Comparison of ENCODE assay signal across 8 cellular contexts in the genomic region with DNA sequence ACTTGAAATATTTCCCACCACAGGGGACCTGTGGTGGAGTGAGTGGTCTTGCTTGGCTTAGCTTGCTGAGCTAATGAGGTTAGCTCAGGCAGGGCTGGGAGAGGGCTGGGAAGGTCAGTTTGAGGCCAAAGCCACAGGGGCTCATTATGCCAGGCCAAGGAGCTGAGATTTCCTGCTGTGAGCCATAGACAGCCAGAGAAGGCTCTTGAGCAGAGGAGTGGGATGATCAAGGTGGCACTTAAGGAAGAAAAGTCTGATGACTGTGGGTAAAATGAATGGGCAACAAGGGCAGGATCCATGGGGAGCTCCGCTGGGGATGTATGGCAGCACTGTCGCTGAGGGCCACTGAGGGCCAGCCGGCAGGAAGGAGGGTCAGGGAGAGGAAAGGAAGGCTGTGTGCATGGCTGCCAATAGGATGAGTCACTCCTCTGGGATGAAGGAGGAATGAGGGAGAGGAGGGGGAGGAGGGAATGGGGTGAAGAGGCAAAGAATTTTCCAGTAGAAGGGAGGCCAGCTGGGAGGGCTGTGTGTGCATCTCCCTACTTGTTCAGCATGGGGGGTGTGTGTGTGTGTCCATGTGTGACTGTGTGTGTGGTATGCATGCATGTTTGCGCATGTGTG. TPM values are rescaled to one million over a fixed set of nuclear protein-coding genes. Genes with fewer than 3 reads are reported as not detected.
A peak's percentile ranks its signal among the peaks of the same experiment; 100 is the strongest.
DNase-seq lines count a peak whose midpoint lies in the region; ATAC-seq and TF ChIP-seq lines count a peak whose summit lies in the region.

No MANE protein-coding gene starts in this region.

- H3K4me1 Mint-ChIP-seq in CD4-positive, alpha-beta T cell (ENCODE audit: low read depth): no peaks in the 10 kb centered on the region

- ATAC-seq in CD4-positive, alpha-beta T cell (ENCODE audit: poor library complexity): no peak

- H3K9me3 Mint-ChIP-seq in CD4-positive, alpha-beta T cell: no peaks in the 10 kb centered on the region

- no peak for TF ChIP-seq POLR2A in ovary (IDR thresholded peaks at IDR 0.05)

- no peak overlapping the region for H3K27ac ChIP-seq in ovary
- H3K27ac ChIP-seq in CD4-positive, alpha-beta T cell (ENCODE audit: low read depth, low read length): no peak overlapping the region

- CTCF ChIA-PET in CD4-positive, alpha-beta T cell (lab: Charles Lee): no interaction called here

- DNase-seq in D341Med (ENCODE audit: low spot score) (peak; percentile 15), SK-MEL-5 (ENCODE audit: low read depth, low spot score) (peak; percentile 42), glomerular visceral epithelial cell (ENCODE audit: extremely low spot score) (peak; percentile 94), ovary (peak; percentile 52 to 64 (median 61)), NCI-H1105 treated with DMSO at 0.1 percent for 48 hours (lab: John Stamatoyannopoulos, UW) (no peak)
- no peak for DNase-seq in activated naive CD4-positive, alpha-beta T cell (lab: John Stamatoyannopoulos, UW)
- DNase-seq in stimulated activated naive CD4-positive, alpha-beta T cell treated with Interleukin-2 at 50 U/mL for 16 hours (lab: John Stamatoyannopoulos, UW): no peak
- no peak for DNase-seq in CD4-positive, alpha-beta T cell

- H3K4me3 Mint-ChIP-seq in CD4-positive, alpha-beta T cell: no peak overlapping the region

- H3K9me3 ChIP-seq in ovary: no peaks in the 10 kb centered on the region
- no peaks in the 10 kb centered on the region for H3K9me3 ChIP-seq in CD4-positive, alpha-beta T cell (ENCODE audit: control insufficient read depth, low read length)

- no peaks in the 10 kb centered on the region for H3K36me3 Mint-ChIP-seq in CD4-positive, alpha-beta T cell (ENCODE audit: low read depth)

- no peak overlapping the region for H3K4me3 ChIP-seq in ovary

- H3K36me3 ChIP-seq in ovary: no peaks in the 10 kb centered on the region

- peaks cover 21% of the 10 kb centered on the region for H3K27me3 Mint-ChIP-seq in CD4-positive, alpha-beta T cell

- TF ChIP-seq CTCF in ovary (IDR thresholded peaks at IDR 0.05): no peak
- TF ChIP-seq CTCF in CD4-positive, alpha-beta T cell (IDR thresholded peaks at IDR 0.05): no peak

- intact Hi-C loops in ovary (cut with DNase I): no loop called here
- intact Hi-C loops in CD4-positive, alpha-beta T cell (cut with DNase I, micrococcal nuclease): no loop called here

- H3K4me1 ChIP-seq in ovary (ENCODE audit: insufficient read depth): peaks cover 5% of the 10 kb centered on the region

- no peak for TF ChIP-seq EP300 in ovary (IDR thresholded peaks at IDR 0.05)

- no peak overlapping the region for H3K27ac Mint-ChIP-seq in CD4-positive, alpha-beta T cell

- in situ Hi-C loops in SK-MEL-5 (cut with HindIII; ENCODE audit: low pct_unique_long_range_greater_than_20kb, low sequenced_read_pairs): no loop called here

- 28 to 32% (median 31%) methylated on average over 4 of the region's 4 CpGs for whole genome bisulfite sequencing in ovary, 3 donors

- POLR2A ChIA-PET in CD4-positive, alpha-beta T cell (lab: Charles Lee): no interaction called here

- no peaks in the 10 kb centered on the region for H3K27me3 ChIP-seq in ovary
- no peaks in the 10 kb centered on the region for H3K27me3 ChIP-seq in CD4-positive, alpha-beta T cell (ENCODE audit: control insufficient read depth, insufficient read depth, low read length)

RNA-seq across cellular contexts. Expression of a gene that starts 18.7 kb away (rescaled TPM):
- not detected in 2 replicates for total RNA-seq in SK-MEL-5 (2014; rRNA removed; shearing (Covaris generic))
- polyA plus RNA-seq in SK-MEL-5 (2015; cell fraction: cytosol; rRNA removed): 0.05 and 0.46 TPM in 2 replicates
- 0.05 and 0.19 TPM in 2 replicates for polyA plus RNA-seq in SK-MEL-5 (2015; cell fraction: nucleus; rRNA removed)
- total RNA-seq in ovary: under 1 TPM; 0.15 to 0.57 (median 0.20) TPM
- under 1 TPM; 0.34 to 0.42 TPM for polyA plus RNA-seq in ovary
- not detected for total RNA-seq in CD4-positive, alpha-beta T cell

RNA-seq across cellular contexts. Expression of a gene that starts 54.6 kb away (rescaled TPM):
- total RNA-seq in SK-MEL-5 (2014; rRNA removed; shearing (Covaris generic)): not detected in 2 replicates
- polyA plus RNA-seq in SK-MEL-5 (2015; cell fraction: cytosol; rRNA removed): not detected in 2 replicates
- polyA plus RNA-seq in SK-MEL-5 (2015; cell fraction: nucleus; rRNA removed): not detected in 2 replicates
- not detected for total RNA-seq in ovary
- not detected for polyA plus RNA-seq in ovary
- total RNA-seq in CD4-positive, alpha-beta T cell: not detected

Comparison
In these comparisons a context has a peak if more than half of its experiments do, and no peak if none do; other contexts are left out.
1. DNase-seq: peak in D341Med (single experiment), SK-MEL-5 (single experiment), glomerular visceral epithelial cell (single experiment) and ovary (5 of 5); none in activated naive CD4-positive, alpha-beta T cell (0 of 4), stimulated activated naive CD4-positive, alpha-beta T cell treated with Interleukin-2 at 50 U/mL for 16 hours (single experiment), NCI-H1105 treated with DMSO at 0.1 percent for 48 hours (single experiment) and CD4-positive, alpha-beta T cell (0 of 10).